21 cellular contexts compared by ENCODE assay signal in genomic region chr13:98847780-98848179, GRCh38.
A peak's percentile ranks its signal among the peaks of the same experiment; 100 is the strongest.
DNase-seq lines count a peak whose midpoint lies in the region; ATAC-seq, FAIRE-seq and TF ChIP-seq lines count a peak whose summit lies in the region.
"Had no signal": no experiment of that assay in that cellular context is flagged by ENCODE, and none has a peak within 500 bp of the region (broad histone marks: within the 10 kb centered on the region; RNA-seq: fewer than 3 reads in every experiment).

No MANE protein-coding gene starts in this region.

- no peak overlapping the region for H3K4me2 ChIP-seq in GM23338
- H3K4me2 ChIP-seq in K562 (ENCODE audit: insufficient read depth, low read length), result no peak overlapping the region

- in situ Hi-C loops in K562 (cut with MboI), result no loop called here

- peak; percentile 61 for FAIRE-seq in K562 (lab: Jason Lieb, UNC)
- FAIRE-seq: bronchial epithelial cell, GM12891, keratinocyte had no signal

- POLR2A ChIA-PET in K562 (lab: Yijun Ruan, JAX), result no interaction called here

- no peak for TF ChIP-seq POLR2A in K562 (conservative IDR thresholded peaks at IDR 0.05)

- H3K9me1 ChIP-seq in K562 (ENCODE audit: control insufficient read depth, insufficient read depth, low read length), result no peaks in the 10 kb centered on the region

- peak; percentile 69 for DNase-seq in GM23338 (ENCODE audit: low spot score)
- DNase-seq in Kasumi-1 (lab: John Stamatoyannopoulos, UW), result peak; percentile 18 to 21
- DNase-seq in K562 (ENCODE audit: extremely low read depth in 1 of 4, low spot score in 3 of 4), result peak; percentile 16 to 60 (median 29)
- peak; percentile 69 for DNase-seq in left kidney (ENCODE audit: low read depth, low spot score)
- DNase-seq in progenitor cell of endocrine pancreas (ENCODE audit: low spot score, unreplicated experiment), result no peak
- DNase-seq in effector memory CD4-positive, alpha-beta T cell, result no peak
- DNase-seq in SW480 (ENCODE audit: low spot score), result no peak
- DNase-seq: activated B cell treated with CpG ODN at 0.5 μM for 24 hours, GF-D8, MG63, NCI-H2029, NCI-H524, T-cell had no signal

- H2AFZ ChIP-seq in GM23338, result no peak overlapping the region
- no peak overlapping the region for H2AFZ ChIP-seq in K562 (ENCODE audit: low read depth, low read length)

- no peak overlapping the region for H3K9ac ChIP-seq in K562 (ENCODE audit: insufficient read depth in 1 of 2, low read depth in 2 of 2, low read length in 2 of 2)

- H4K20me1 ChIP-seq in GM23338 (replicated peaks; ENCODE audit: insufficient read depth) (no peaks in the 10 kb centered on the region), K562 (replicated peaks; ENCODE audit: control insufficient read depth, insufficient read depth, low read length) (no peaks in the 10 kb centered on the region)

- peak; percentile 94 for ATAC-seq in GM23338
- ATAC-seq in K562, result peak; percentile 86
- ATAC-seq: Right ventricle myocardium inferior, T-cell had no signal

- no peak overlapping the region for H3K27ac Mint-ChIP-seq in GM23338
- no peak overlapping the region for H3K27ac Mint-ChIP-seq in progenitor cell of endocrine pancreas
- H3K27ac Mint-ChIP-seq: activated B cell treated with CpG ODN at 0.5 μM for 24 hours; activated T-helper 1 cell treated with anti-CD3 and anti-CD28 coated beads, Interleukin-12 subunit alpha, Interleukin-12 subunit beta, Interleukin-2, Interleukin-4 antibody, amounts not matched to agents 30 ng/mL and 10 ng/mL and 1 ng/mL, durations not matched to agents 14 hours and 24 hours and 36 hours; B cell; mesothelial cell of epicardium had no signal

- CTCF ChIA-PET in K562 (lab: Yijun Ruan, JAX; ENCODE audit: low intra/inter-chr PET ratio), result no interaction called here

- intact Hi-C loops in K562 (cut with micrococcal nuclease), result loop anchor here (10.0 kb wide), 1 partner anchor 417 kb away; no protein-coding TSS in a partner anchor

- no peak overlapping the region for H3K4me3 ChIP-seq in GM23338
- H3K4me3 ChIP-seq in K562, result no peak overlapping the region
- no peak overlapping the region for H3K4me3 ChIP-seq in effector memory CD4-positive, alpha-beta T cell (ENCODE audit: insufficient read depth, low read depth, low read length, poor library complexity, severe bottlenecking)
- H3K4me3 ChIP-seq: esophagus muscularis mucosa, MG63 had no signal

- H3K36me3 Mint-ChIP-seq in GM23338 (ENCODE audit: low read depth) (no peaks in the 10 kb centered on the region), progenitor cell of endocrine pancreas (ENCODE audit: insufficient read depth) (no peaks in the 10 kb centered on the region)
- H3K36me3 Mint-ChIP-seq: mesothelial cell of epicardium had no signal

- H3F3A ChIP-seq in GM23338 (replicated peaks; ENCODE audit: low read depth), result no peaks in the 10 kb centered on the region

- H3K27me3 Mint-ChIP-seq in GM23338 (ENCODE audit: insufficient read depth, low read depth, poor library complexity), result no peaks in the 10 kb centered on the region
- no peaks in the 10 kb centered on the region for H3K27me3 Mint-ChIP-seq in progenitor cell of endocrine pancreas
- H3K27me3 Mint-ChIP-seq: activated B cell treated with CpG ODN at 0.5 μM for 24 hours, B cell, T-cell had no signal

- 18% methylated on average over 5 of the region's 5 CpGs for WGBS in K562 (ENCODE audit: insufficient coverage, low coverage, missing lambda C conversion rate)

- no peak for TF ChIP-seq EP300 in K562 (IDR thresholded peaks at IDR 0.05; ENCODE audit: low read length)

- H3K4me1 ChIP-seq in GM23338 (ENCODE audit: insufficient read depth), result no peaks in the 10 kb centered on the region
- peaks cover 0 to 5% of the 10 kb centered on the region in 2 experiments; a peak in 1 of 5 replicates for H3K4me1 ChIP-seq in K562 (replicated peaks in 1 of 2; ENCODE audit: control insufficient read depth in 2 of 2, insufficient read depth in 2 of 2, low read length in 2 of 2)
- H3K4me1 ChIP-seq in effector memory CD4-positive, alpha-beta T cell (ENCODE audit: control insufficient read depth, insufficient read depth, low read length, poor library complexity, severe bottlenecking), result no peaks in the 10 kb centered on the region

- H3K36me3 ChIP-seq in GM23338 (ENCODE audit: insufficient read depth) (no peaks in the 10 kb centered on the region; the same call in 1 of the 2 replicates), K562 (ENCODE audit: control insufficient read depth, insufficient read depth, low read length) (peaks cover 24% of the 10 kb centered on the region; the same call in 2 of the 3 replicates)
- peaks cover 28% of the 10 kb centered on the region for H3K36me3 ChIP-seq in effector memory CD4-positive, alpha-beta T cell (ENCODE audit: control insufficient read depth, insufficient read depth, low read length)
- H3K36me3 ChIP-seq: MG63 had no signal

- H3K79me2 ChIP-seq in GM23338 (replicated peaks; ENCODE audit: insufficient read depth) (no peaks in the 10 kb centered on the region), K562 (ENCODE audit: control insufficient read depth, insufficient read depth, low read length) (no peaks in the 10 kb centered on the region)

- BruUV-seq in K562 (replicated peaks; lab: Mats Ljungman, UMichigan), result no TSS peak

- H3K4me3 Mint-ChIP-seq in GM23338, result no peak overlapping the region
- no peak overlapping the region for H3K4me3 Mint-ChIP-seq in progenitor cell of endocrine pancreas (ENCODE audit: low read depth)
- H3K4me3 Mint-ChIP-seq: activated B cell treated with CpG ODN at 0.5 μM for 24 hours; activated T-helper 1 cell treated with anti-CD3 and anti-CD28 coated beads, Interleukin-12 subunit alpha, Interleukin-12 subunit beta, Interleukin-2, Interleukin-4 antibody, amounts not matched to agents 30 ng/mL and 10 ng/mL and 1 ng/mL, durations not matched to agents 14 hours and 24 hours and 36 hours; B cell; mesothelial cell of epicardium; T-cell had no signal

- TF ChIP-seq RAD21 in K562 (CRISPR knock-in tag; conservative IDR thresholded peaks at IDR 0.05 in 1 of 2, IDR thresholded peaks at IDR 0.05 in 1 of 2), result no peak

- no peaks in the 10 kb centered on the region for H3K9me2 ChIP-seq in GM23338 (ENCODE audit: insufficient read depth)

- no peaks in the 10 kb centered on the region for H3K9me3 Mint-ChIP-seq in GM23338
- no peaks in the 10 kb centered on the region for H3K9me3 Mint-ChIP-seq in progenitor cell of endocrine pancreas (ENCODE audit: low read depth)
- H3K9me3 Mint-ChIP-seq: activated B cell treated with CpG ODN at 0.5 μM for 24 hours; activated T-helper 1 cell treated with anti-CD3 and anti-CD28 coated beads, Interleukin-12 subunit alpha, Interleukin-12 subunit beta, Interleukin-2, Interleukin-4 antibody, amounts not matched to agents 30 ng/mL and 10 ng/mL and 1 ng/mL, durations not matched to agents 14 hours and 24 hours and 36 hours; mesothelial cell of epicardium; T-cell had no signal

- no peaks in the 10 kb centered on the region for H3K9me3 ChIP-seq in K562 (replicated peaks; ENCODE audit: control insufficient read depth, insufficient read depth, low read depth, low read length)
- H3K9me3 ChIP-seq in effector memory CD4-positive, alpha-beta T cell (ENCODE audit: control insufficient read depth, low read length), result no peaks in the 10 kb centered on the region
- H3K9me3 ChIP-seq: esophagus muscularis mucosa, MG63 had no signal

- H3K4me1 Mint-ChIP-seq in GM23338, result peaks cover 10% of the 10 kb centered on the region
- peaks cover 3% of the 10 kb centered on the region for H3K4me1 Mint-ChIP-seq in progenitor cell of endocrine pancreas (ENCODE audit: low read depth)
- H3K4me1 Mint-ChIP-seq: activated B cell treated with CpG ODN at 0.5 μM for 24 hours, mesothelial cell of epicardium had no signal

- H3K27me3 ChIP-seq in GM23338 (ENCODE audit: insufficient read depth), result no peaks in the 10 kb centered on the region
- no peaks in the 10 kb centered on the region for H3K27me3 ChIP-seq in K562 (ENCODE audit: control insufficient read depth in 2 of 2, insufficient read depth in 2 of 2, low read length in 2 of 2)
- H3K27me3 ChIP-seq in effector memory CD4-positive, alpha-beta T cell (replicated peaks; ENCODE audit: control insufficient read depth, insufficient read depth, low read length, poor library complexity, severe bottlenecking), result no peaks in the 10 kb centered on the region
- H3K27me3 ChIP-seq: esophagus muscularis mucosa, MG63 had no signal

- no peak for TF ChIP-seq CTCF in GM23338 (conservative IDR thresholded peaks at IDR 0.05; ENCODE audit: low read depth in 2 of 2)
- no peak for TF ChIP-seq CTCF in K562 (IDR thresholded peaks at IDR 0.05 in 2 of 3, conservative IDR thresholded peaks at IDR 0.05 in 1 of 3; ENCODE audit: insufficient read depth in 2 of 3, low read depth in 1 of 3, low read length in 3 of 3)
- no peak for TF ChIP-seq CTCF in progenitor cell of endocrine pancreas (IDR thresholded peaks at IDR 0.05; ENCODE audit: unreplicated experiment)

- H3K27ac ChIP-seq in GM23338 (ENCODE audit: low read depth), result no peak overlapping the region
- H3K27ac ChIP-seq in K562 (ENCODE audit: extremely low read depth, low read depth, low read length), result no peak overlapping the region
- no peak overlapping the region for H3K27ac ChIP-seq in effector memory CD4-positive, alpha-beta T cell (ENCODE audit: insufficient read depth, low read length, poor library complexity, severe bottlenecking)
- H3K27ac ChIP-seq: esophagus muscularis mucosa had no signal

TF ChIP-seq in GM23338, 12 proteins besides CTCF, POLR2A, EP300 and RAD21 (continues in another document):
- no peak for TF ChIP-seq EZH2 (IDR thresholded peaks at IDR 0.05; ENCODE audit: low read depth, unreplicated experiment)
- no peak for TF ChIP-seq STAT1 (IDR thresholded peaks at IDR 0.05; ENCODE audit: unreplicated experiment)
- TF ChIP-seq JUNB (IDR thresholded peaks at IDR 0.05; ENCODE audit: unreplicated experiment), result no peak
- TF ChIP-seq POLR2AphosphoS5 (IDR thresholded peaks at IDR 0.05; ENCODE audit: low read depth), result no peak

TF ChIP-seq in K562, 482 proteins besides CTCF, POLR2A, EP300 and RAD21:
- TF ChIP-seq CBX2 (IDR thresholded peaks at IDR 0.05; ENCODE audit: insufficient read depth, low read length, poor library complexity, severe bottlenecking), result no peak
- TF ChIP-seq HMBOX1 (IDR thresholded peaks at IDR 0.05), result peak; percentile 53; the same call in 1 of the 2 replicates

Comparison
In these comparisons a context has a peak if more than half of its experiments do, and no peak if none do; other contexts are left out.
1. DNase-seq: peak in GM23338 (single experiment), Kasumi-1 (2 of 2), K562 (4 of 4) and left kidney (single experiment); none in progenitor cell of endocrine pancreas (single experiment), effector memory CD4-positive, alpha-beta T cell (0 of 3) and SW480 (single experiment).